ENCODE assay signal across 15 cellular contexts in genomic region chr1:152312169-152312568, GRCh38. TPM values are rescaled to one million over a fixed set of nuclear protein-coding genes. Genes with fewer than 3 reads are reported as not detected.
A peak's percentile ranks its signal among the peaks of the same experiment; 100 is the strongest.
DNase-seq lines count a peak whose midpoint lies in the region; TF ChIP-seq lines count a peak whose summit lies in the region.
"Not testable (repeated sequence)": the region's sequence is repeated elsewhere in the genome, so short reads cannot be mapped to it uniquely, and the experiment has no call there.
"Had no signal": no experiment of that assay in that cellular context is flagged by ENCODE, and none has a peak within 500 bp of the region (broad histone marks: within the 10 kb centered on the region; RNA-seq: fewer than 3 reads in every experiment).

No MANE protein-coding gene starts in this region.

- H3K79me2 ChIP-seq in neural progenitor cell (ENCODE audit: low read depth), result not testable (repeated sequence)

- not testable (repeated sequence) for H3K4me3 ChIP-seq in neural progenitor cell

- intact Hi-C loops in cardiac septum (cut with DNase I); posterior vena cava (cut with DNase I): not testable (repeated sequence)

- H3K9me3 ChIP-seq in neural progenitor cell (ENCODE audit: low read depth), result peaks cover 26% of the 10 kb centered on the region

- H3K36me3 ChIP-seq in neural progenitor cell, result not testable (repeated sequence)

- peaks cover 61% of the 10 kb centered on the region for H3K36me3 Mint-ChIP-seq in endothelial cell (ENCODE audit: low read depth, unreplicated experiment)
- not testable (repeated sequence) for H3K36me3 Mint-ChIP-seq in neural progenitor cell

- not testable (repeated sequence) for DNase-seq in endothelial cell (ENCODE audit: low spot score); neural progenitor cell (ENCODE audit: low spot score)
- DNase-seq in cardiac septum (ENCODE audit: low spot score) (peak; percentile 55), posterior vena cava (ENCODE audit: low spot score) (peak; percentile 60)

- not testable (repeated sequence) for H3K4me1 Mint-ChIP-seq in endothelial cell (ENCODE audit: unreplicated experiment); neural progenitor cell

- H4K20me1 ChIP-seq in neural progenitor cell (ENCODE audit: low read depth), result not testable (repeated sequence)

- H3K9ac ChIP-seq in neural progenitor cell, result not testable (repeated sequence)

- H3F3A ChIP-seq in neural progenitor cell (ENCODE audit: low read depth), result not testable (repeated sequence)

- TF ChIP-seq CTCF in endothelial cell (IDR thresholded peaks at IDR 0.05; ENCODE audit: unreplicated experiment); neural progenitor cell (IDR thresholded peaks at IDR 0.05): not testable (repeated sequence)

- H3K27me3 Mint-ChIP-seq in endothelial cell (ENCODE audit: unreplicated experiment), result peaks cover 46% of the 10 kb centered on the region
- not testable (repeated sequence) for H3K27me3 Mint-ChIP-seq in neural progenitor cell (ENCODE audit: insufficient read depth, low read depth)

- H3K4me1 ChIP-seq in neural progenitor cell, result not testable (repeated sequence)

- H3K4me2 ChIP-seq in neural progenitor cell, result not testable (repeated sequence)

- H2AFZ ChIP-seq in neural progenitor cell (replicated peaks), result not testable (repeated sequence)

- not testable (repeated sequence) for H3K27me3 ChIP-seq in neural progenitor cell

- H3K9me3 Mint-ChIP-seq in endothelial cell (ENCODE audit: unreplicated experiment) (peaks cover 14% of the 10 kb centered on the region), neural progenitor cell (peaks cover 70% of the 10 kb centered on the region)

- H3K27ac ChIP-seq in neural progenitor cell, result not testable (repeated sequence)

- H3K4me3 Mint-ChIP-seq in endothelial cell (ENCODE audit: unreplicated experiment) (peak overlapping the region; percentile 70), neural progenitor cell (peak overlapping the region; percentile 35)

- not testable (repeated sequence) for H3K27ac Mint-ChIP-seq in endothelial cell (ENCODE audit: unreplicated experiment); neural progenitor cell

RNA-seq across cellular contexts. Expression of gene FLG, which starts 12.9 kb away (rescaled TPM):
- not detected for total RNA-seq in endothelial cell (ENCODE audit: unreplicated experiment)
- total RNA-seq in cardiac septum, result 0.03 TPM
- total RNA-seq in neural progenitor cell (ENCODE audit: low replicate concordance), result not detected in 2 replicates
- not detected for total RNA-seq in posterior vena cava
- total RNA-seq: A172; A673; B cell; Caco-2; Calu3; CD4-positive, alpha-beta memory T cell; CD4-positive, alpha-beta T cell; CD4-positive, CD25-positive, alpha-beta regulatory T cell; CD8-positive, alpha-beta memory T cell; CD8-positive, alpha-beta T cell had no signal

RNA-seq across cellular contexts. Expression of gene FLG2, which starts 47.6 kb away (rescaled TPM):
- not detected for total RNA-seq in endothelial cell (ENCODE audit: unreplicated experiment)
- not detected for total RNA-seq in cardiac septum
- total RNA-seq in neural progenitor cell (ENCODE audit: low replicate concordance), result not detected in 2 replicates
- total RNA-seq in posterior vena cava, result not detected
- total RNA-seq: A172; A673; B cell; Caco-2; Calu3; CD4-positive, alpha-beta memory T cell; CD4-positive, alpha-beta T cell; CD4-positive, CD25-positive, alpha-beta regulatory T cell; CD8-positive, alpha-beta memory T cell; CD8-positive, alpha-beta T cell; Daoy had no signal
